In the genomic region with DNA sequence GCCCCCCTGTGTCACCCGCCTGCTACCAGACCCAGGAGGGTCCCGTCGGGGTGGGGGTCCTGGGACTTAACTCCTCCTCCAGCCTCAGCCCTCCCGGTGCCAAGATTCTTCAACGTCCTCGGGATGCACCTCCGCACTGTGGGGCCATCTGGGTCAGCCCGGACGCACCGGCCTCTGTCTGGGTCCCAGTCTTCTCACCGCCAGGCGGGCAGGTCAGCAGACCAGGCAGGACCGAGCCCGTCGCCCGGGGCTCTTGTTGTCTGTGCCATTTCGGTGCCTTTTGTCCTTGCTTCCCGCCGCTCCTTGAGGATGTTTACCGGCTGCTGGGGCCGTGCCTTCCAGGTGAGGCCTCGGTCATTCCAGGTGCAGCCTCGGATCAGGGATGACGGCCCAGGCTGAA, we compare ENCODE assay signal across 20 cellular contexts. TPM values are rescaled to one million over a fixed set of nuclear protein-coding genes. Genes with fewer than 3 reads are reported as not detected.
A peak's percentile ranks its signal among the peaks of the same experiment; 100 is the strongest.
DNase-seq lines count a peak whose midpoint lies in the region; ATAC-seq, FAIRE-seq and TF ChIP-seq lines count a peak whose summit lies in the region.
"Had no signal": no experiment of that assay in that cellular context is flagged by ENCODE, and none has a peak within 500 bp of the region (broad histone marks: within the 10 kb centered on the region; RNA-seq: fewer than 3 reads in every experiment).

No MANE protein-coding gene starts in this region.

- POLR2A ChIA-PET in H1 (lab: Charles Lee; ENCODE audit: partially characterized antibody), result no interaction called here

- TF ChIP-seq EP300 in H1 (IDR thresholded peaks at IDR 0.05; ENCODE audit: borderline replicate concordance in 1 of 2, low read depth in 2 of 2, low read length in 2 of 2), result no peak

- H3K79me2 ChIP-seq in H1 (ENCODE audit: control insufficient read depth in 1 of 2, insufficient read depth in 2 of 2, low read length in 2 of 2), result no peaks in the 10 kb centered on the region

- DNase-seq in DMS53 (lab: John Stamatoyannopoulos, UW) (peak; percentile 31), DMS53 treated with DMSO at 0.1 percent for 48 hours (lab: John Stamatoyannopoulos, UW; ENCODE audit: unreplicated experiment) (no peak), HT-29 (ENCODE audit: low spot score) (peak; percentile 9), H1 (ENCODE audit: low read depth in 1 of 2, low spot score in 2 of 2) (no peak), neuronal stem cell (ENCODE audit: low spot score) (no peak), tibial artery (no peak), omental fat pad (ENCODE audit: low spot score) (no peak)
- no peak for DNase-seq in stimulated activated CD8-positive, alpha-beta memory T cell treated with anti-CD3 and anti-CD28 coated beads, Interleukin-4, amount 100 ng/mL, for 48 hours
- DNase-seq: AML-193; Caco-2; CD4-positive, alpha-beta T cell; HCEC 1CT had no signal

- H3K4ac ChIP-seq in H1 (replicated peaks; ENCODE audit: insufficient read length, low read depth, low read length) (no peak overlapping the region), neuronal stem cell (ENCODE audit: low read length) (no peak overlapping the region)

- TF ChIP-seq POLR2A in H1 (IDR thresholded peaks at IDR 0.05; ENCODE audit: control extremely low read depth in 1 of 2, low read depth in 2 of 2, low read length in 2 of 2), result no peak

- H2BK5ac ChIP-seq in H1 (ENCODE audit: low read depth, low read length) (no peak overlapping the region), neuronal stem cell (ENCODE audit: low read length) (no peak overlapping the region)

- no peaks in the 10 kb centered on the region for H3K27me3 ChIP-seq in H1 (replicated peaks in 1 of 4; ENCODE audit: control insufficient read depth in 3 of 4, extremely low read depth in 1 of 4, insufficient read depth in 3 of 4, low read length in 3 of 4)
- peaks cover 0 to 23% (median 0%) of the 10 kb centered on the region in 3 experiments for H3K27me3 ChIP-seq in neuronal stem cell (ENCODE audit: control insufficient read depth in 3 of 3, insufficient read depth in 3 of 3, low read depth in 1 of 3, low read length in 3 of 3)
- H3K27me3 ChIP-seq in tibial artery, result peaks cover 0 to 75% of the 10 kb centered on the region in 2 donors

- H3K79me1 ChIP-seq in H1 (ENCODE audit: low read depth, low read length) (no peaks in the 10 kb centered on the region), neuronal stem cell (ENCODE audit: low read depth, low read length) (no peaks in the 10 kb centered on the region)

- H4K91ac ChIP-seq in H1 (replicated peaks; ENCODE audit: insufficient read length, low read length), result peak overlapping the region; percentile 15
- peak overlapping the region; percentile 41 for H4K91ac ChIP-seq in neuronal stem cell (ENCODE audit: low read depth, low read length, poor library complexity)

- H3K9ac ChIP-seq in H1 (replicated peaks in 1 of 4; ENCODE audit: extremely low read depth in 1 of 4, low read depth in 3 of 4, low read length in 3 of 4) (no peak overlapping the region), neuronal stem cell (ENCODE audit: low read depth, low read length, poor library complexity) (no peak overlapping the region)

- intact Hi-C loops in tibial artery (cut with DNase I; ENCODE audit: low total_unique reads), result no loop called here

- H3K18ac ChIP-seq in H1 (ENCODE audit: extremely low read depth, low read length) (no peak overlapping the region), neuronal stem cell (ENCODE audit: low read length) (no peak overlapping the region)

- H3K4me2 ChIP-seq in H1 (ENCODE audit: insufficient read depth in 1 of 2, low read depth in 2 of 2, low read length in 2 of 2), result no peak overlapping the region
- no peak overlapping the region for H3K4me2 ChIP-seq in neuronal stem cell (ENCODE audit: insufficient read depth, low read length, poor library complexity, severe bottlenecking)
- H3K4me2 ChIP-seq: A549 had no signal

- no peak overlapping the region for H2BK20ac ChIP-seq in H1 (ENCODE audit: low read length)

- no peak overlapping the region for H4K8ac ChIP-seq in H1 (ENCODE audit: extremely low read depth, insufficient read depth, low read length)
- no peak overlapping the region for H4K8ac ChIP-seq in neuronal stem cell (ENCODE audit: low read depth, low read length)

- H2BK120ac ChIP-seq in H1 (replicated peaks; ENCODE audit: low read depth, low read length), result no peak overlapping the region
- H2BK120ac ChIP-seq in neuronal stem cell (ENCODE audit: low read depth, low read length), result no peak overlapping the region

- H2BK12ac ChIP-seq in H1 (ENCODE audit: low read depth, low read length) (no peak overlapping the region), neuronal stem cell (ENCODE audit: low read length) (no peak overlapping the region)

- 94% methylated on average over 14 of the region's 24 CpGs; no CpG with 5 or more reads in 1 of the 2 experiments for WGBS in H1 (ENCODE audit: extremely low coverage in 1 of 2, insufficient coverage in 1 of 2, insufficient read length in 1 of 2, insufficient replicate concordance in 2 of 2, low coverage in 1 of 2, low lambda C conversion rate in 2 of 2, missing lambda C conversion rate in 1 of 2), 2 experiments
- WGBS in neuronal stem cell (ENCODE audit: extremely low coverage in 2 of 2, insufficient read length in 2 of 2, insufficient replicate concordance in 1 of 2), 2 donors, result no CpG with 5 or more reads among the region's 24 CpGs

- ATAC-seq in omental fat pad (ENCODE audit: low FRiP score), result no peak
- ATAC-seq: A549 had no signal

- no peak for TF ChIP-seq CTCF in H1 (IDR thresholded peaks at IDR 0.05; ENCODE audit: control extremely low read depth in 1 of 3, insufficient read depth in 1 of 3, low read depth in 1 of 3, low read length in 3 of 3)
- no peak for TF ChIP-seq CTCF in tibial artery (IDR thresholded peaks at IDR 0.05)
- no peak for TF ChIP-seq CTCF in omental fat pad (IDR thresholded peaks at IDR 0.05)

- no peak overlapping the region for H3K23ac ChIP-seq in H1 (ENCODE audit: insufficient read length)
- H3K23ac ChIP-seq in neuronal stem cell (ENCODE audit: low read depth, low read length, poor library complexity), result peak overlapping the region; percentile 31

- H4K5ac ChIP-seq in H1 (ENCODE audit: insufficient read length, low read depth, low read length), result no peak overlapping the region

- CTCF ChIA-PET in H1 (lab: Charles Lee; ENCODE audit: partially characterized antibody), result interaction anchor here (2.6 kb wide), 1 partner anchor 11 kb away, joined by 7 read pairs; no protein-coding TSS in a partner anchor

- no peak overlapping the region for H2BK15ac ChIP-seq in H1 (ENCODE audit: low read length)
- no peak overlapping the region for H2BK15ac ChIP-seq in neuronal stem cell (ENCODE audit: low read length)

- H3K14ac ChIP-seq in H1 (ENCODE audit: insufficient read length), result no peak overlapping the region
- no peak overlapping the region for H3K14ac ChIP-seq in neuronal stem cell (ENCODE audit: low read length)

- TF ChIP-seq RAD21 in H1 (IDR thresholded peaks at IDR 0.05 in 1 of 2, conservative IDR thresholded peaks at IDR 0.05 in 1 of 2; ENCODE audit: low read depth in 2 of 2, low read length in 2 of 2), result no peak

- H2AK5ac ChIP-seq in H1 (ENCODE audit: low read depth, low read length), result no peak overlapping the region
- peak overlapping the region; percentile 42 for H2AK5ac ChIP-seq in neuronal stem cell (ENCODE audit: low read depth, low read length)

- H3K4me3 ChIP-seq in H1 (ENCODE audit: extremely low read depth in 1 of 4, insufficient read depth in 2 of 4, low read depth in 3 of 4, low read length in 4 of 4) (no peak overlapping the region), neuronal stem cell (ENCODE audit: low read length in 2 of 2) (no peak overlapping the region), tibial artery (no peak overlapping the region)
- H3K4me3 ChIP-seq: A549 had no signal

- H3K27ac ChIP-seq in H1 (ENCODE audit: low read depth, low read length) (no peak overlapping the region), neuronal stem cell (replicated peaks; ENCODE audit: low read length) (no peak overlapping the region), tibial artery (no peak overlapping the region)
- H3K27ac ChIP-seq: 22Rv1, A549, C4-2B, HL-60 had no signal

- H3K4me1 ChIP-seq in H1 (replicated peaks in 1 of 4; ENCODE audit: control insufficient read depth in 3 of 4, insufficient read depth in 4 of 4, low read length in 3 of 4) (no peaks in the 10 kb centered on the region), neuronal stem cell (ENCODE audit: control insufficient read depth in 2 of 2, insufficient read depth in 1 of 2, low read depth in 1 of 2, low read length in 2 of 2) (no peaks in the 10 kb centered on the region), tibial artery (no peaks in the 10 kb centered on the region)
- H3K4me1 ChIP-seq: A549 had no signal

- H3K9me3 ChIP-seq in H1 (ENCODE audit: insufficient read depth in 2 of 2, low read depth in 1 of 2, low read length in 1 of 2) (no peaks in the 10 kb centered on the region), neuronal stem cell (replicated peaks in 1 of 2; ENCODE audit: control insufficient read depth in 2 of 2, insufficient read depth in 1 of 2, low read depth in 1 of 2, low read length in 2 of 2) (no peaks in the 10 kb centered on the region), tibial artery (no peaks in the 10 kb centered on the region)
- H3K9me3 ChIP-seq: A549, Caco-2 had no signal

- H4K20me1 ChIP-seq in H1 (replicated peaks in 1 of 2; ENCODE audit: control insufficient read depth in 1 of 2, insufficient read depth in 2 of 2, low read length in 2 of 2), result peaks cover 0 to 1% of the 10 kb centered on the region in 2 experiments

- H3K56ac ChIP-seq in H1 (replicated peaks; ENCODE audit: insufficient read length, low read depth, low read length), result no peak overlapping the region

- no peaks in the 10 kb centered on the region; the same call in 1 of the 2 replicates for H3K23me2 ChIP-seq in H1 (ENCODE audit: low read depth, low read length)

- H2AFZ ChIP-seq in H1 (ENCODE audit: low read length) (no peak overlapping the region), neuronal stem cell (ENCODE audit: low read length) (no peak overlapping the region)

- no peaks in the 10 kb centered on the region for H3K36me3 ChIP-seq in H1 (ENCODE audit: control insufficient read depth in 2 of 4, insufficient read depth in 4 of 4, low read length in 3 of 4)
- H3K36me3 ChIP-seq in neuronal stem cell (replicated peaks in 1 of 2; ENCODE audit: control insufficient read depth in 2 of 2, insufficient read depth in 2 of 2, low read length in 2 of 2), result no peaks in the 10 kb centered on the region
- no peaks in the 10 kb centered on the region for H3K36me3 ChIP-seq in tibial artery

- FAIRE-seq in H1 (lab: Jason Lieb, UNC), result no peak
- FAIRE-seq: A549, G401.6, GM12891, GM19239, HTR-8/SVneo had no signal

RNA-seq across cellular contexts. Expression of gene PSMG3, which starts 32.1 kb away (rescaled TPM):
- 129 and 149 TPM in 2 replicates for total RNA-seq in HT-29 (2014; rRNA removed; shearing (Covaris generic))
- 30.2 and 32.0 TPM in 2 replicates for total RNA-seq in H1 (2021; fragmentation: NEBNext Ultra II Directional; extraction: Animal tissue kit (Norgen Biotek cat#: 25700))
- polyA plus RNA-seq in H1 (2011; rRNA removed), result 62.0 and 69.8 TPM in 2 replicates
- 85.4 TPM for polyA plus RNA-seq in H1 (2011; cell fraction: cytosol; rRNA removed)
- 57.2 TPM for polyA plus RNA-seq in H1 (2011; cell fraction: nucleus; rRNA removed)
- polyA plus RNA-seq in H1 (2012, experiment 1 of 2), result 36.8 to 57.3 TPM (median 50.2 TPM) in 4 replicates
- polyA plus RNA-seq in H1 (2012, experiment 2 of 2), result 57.9 TPM
- 21.9 TPM for polyA plus RNA-seq in H1 (2013, experiment 1 of 2)
- 20.0 TPM for polyA plus RNA-seq in H1 (2013, experiment 2 of 2)
- polyA minus RNA-seq in H1 (2011; rRNA and poly(A)+ RNA removed), result 10.6 and 11.2 TPM in 2 replicates
- polyA minus RNA-seq in H1 (2011; cell fraction: cytosol; rRNA and poly(A)+ RNA removed), result 13.8 TPM
- polyA minus RNA-seq in H1 (2011; cell fraction: nucleus; rRNA and poly(A)+ RNA removed), result 9.8 TPM
- 16.9 TPM for polyA plus RNA-seq in neuronal stem cell (2013, experiment 1 of 2)
- 15.7 TPM for polyA plus RNA-seq in neuronal stem cell (2013, experiment 2 of 2)
- total RNA-seq in omental fat pad, result 10 to 100 TPM; 22.0 to 37.7 (median 28.4) TPM

RNA-seq across cellular contexts. Expression of gene TMEM184A, which starts 46.0 kb away (rescaled TPM):
- total RNA-seq in HT-29 (2014; rRNA removed; shearing (Covaris generic)), result 47.2 and 50.9 TPM in 2 replicates
- total RNA-seq in H1 (2021; fragmentation: NEBNext Ultra II Directional; extraction: Animal tissue kit (Norgen Biotek cat#: 25700)), result 1.5 and 1.8 TPM in 2 replicates
- polyA plus RNA-seq in H1 (2011; rRNA removed), result 2.1 and 3.0 TPM in 2 replicates
- 2.0 TPM for polyA plus RNA-seq in H1 (2011; cell fraction: cytosol; rRNA removed)
- polyA plus RNA-seq in H1 (2011; cell fraction: nucleus; rRNA removed), result 11.1 TPM
- polyA plus RNA-seq in H1 (2012, experiment 1 of 2), result 1.0 to 1.7 TPM (median 1.3 TPM) in 4 replicates
- polyA plus RNA-seq in H1 (2012, experiment 2 of 2), result 0.89 TPM
- 1.6 TPM for polyA plus RNA-seq in H1 (2013, experiment 1 of 2)
- 1.3 TPM for polyA plus RNA-seq in H1 (2013, experiment 2 of 2)
- polyA minus RNA-seq in H1 (2011; rRNA and poly(A)+ RNA removed), result 1.5 and 2.9 TPM in 2 replicates
- 2.5 TPM for polyA minus RNA-seq in H1 (2011; cell fraction: cytosol; rRNA and poly(A)+ RNA removed)
- 5.4 TPM for polyA minus RNA-seq in H1 (2011; cell fraction: nucleus; rRNA and poly(A)+ RNA removed)
- polyA plus RNA-seq in neuronal stem cell (2013, experiment 1 of 2), result 0.32 TPM
- 0.28 TPM for polyA plus RNA-seq in neuronal stem cell (2013, experiment 2 of 2)
- total RNA-seq in omental fat pad, result 1 to 10 TPM in 1 of 4 donors, under 1 TPM in 2, not detected in 1; 0.19 to 3.1 (median 0.32) TPM

Comparison
In these comparisons a context has a peak if more than half of its experiments do, and no peak if none do; other contexts are left out.
1. DNase-seq: peak in DMS53 (single experiment) and HT-29 (single experiment); none in DMS53 treated with DMSO at 0.1 percent for 48 hours (single experiment), H1 (0 of 2), neuronal stem cell (single experiment), tibial artery (0 of 2), omental fat pad (single experiment) and stimulated activated CD8-positive, alpha-beta memory T cell treated with anti-CD3 and anti-CD28 coated beads, Interleukin-4, amount 100 ng/mL, for 48 hours (single experiment).
2. RNA of gene TMEM184A, which starts 46.0 kb away (total RNA-seq): 47.2 to 50.9 TPM in HT-29; 1.5 to 1.8 TPM in H1 and 0.19 to 3.1 TPM in omental fat pad; every median in the first group is over 10 times any median in the second.